In the genomic region with DNA sequence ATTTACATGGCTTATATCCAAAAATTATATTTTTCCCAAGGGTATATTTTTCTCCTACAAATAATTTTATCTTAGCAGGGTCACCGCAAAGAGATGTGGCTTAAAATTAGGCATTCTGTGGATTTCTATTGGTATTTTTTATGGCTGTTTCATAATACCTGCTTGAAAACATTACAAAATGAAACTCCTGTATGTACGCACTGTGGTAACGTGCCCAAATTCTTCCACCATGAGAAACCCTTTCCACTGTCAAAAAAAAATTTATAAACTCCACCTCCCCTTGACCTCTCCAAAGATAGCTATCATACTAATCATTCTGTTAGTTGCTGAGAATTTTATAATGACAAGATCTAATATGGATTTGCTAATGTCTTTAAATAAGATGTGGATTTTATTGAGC, we compare ENCODE assay signal across 15 cellular contexts.
DNase-seq lines count a peak whose midpoint lies in the region; ATAC-seq and TF ChIP-seq lines count a peak whose summit lies in the region.
"Had no signal": no experiment of that assay in that cellular context is flagged by ENCODE, and none has a peak within 500 bp of the region (broad histone marks: within the 10 kb centered on the region; RNA-seq: fewer than 3 reads in every experiment).

No MANE protein-coding gene starts in this region.

- H3K4me2 ChIP-seq in osteoblast (ENCODE audit: insufficient read depth, low read length), result peak overlapping the region; percentile 2
- H3K4me2 ChIP-seq: GM23338 had no signal

- H3K9me3 ChIP-seq in osteoblast (ENCODE audit: low read depth, low read length), result no peaks in the 10 kb centered on the region
- H3K9me3 ChIP-seq: tibial artery had no signal

- ATAC-seq in GM21367 (IDR thresholded peaks at IDR 0.05; ENCODE audit: unreplicated experiment) (no peak), GM21381 (IDR thresholded peaks at IDR 0.05; ENCODE audit: unreplicated experiment) (no peak)
- ATAC-seq: GM23338 had no signal

- H3K27me3 ChIP-seq in osteoblast (ENCODE audit: insufficient read depth, low read length), result no peaks in the 10 kb centered on the region
- H3K27me3 ChIP-seq: tibial artery had no signal

- no peaks in the 10 kb centered on the region for H3K36me3 ChIP-seq in osteoblast (ENCODE audit: insufficient read depth, low read length)
- H3K36me3 ChIP-seq: tibial artery had no signal

- TF ChIP-seq CTCF in osteoblast (IDR thresholded peaks at IDR 0.05; ENCODE audit: extremely low read depth, low read depth, low read length), result no peak

- peaks cover 48% of the 10 kb centered on the region for H4K20me1 ChIP-seq in osteoblast (ENCODE audit: insufficient read depth, low read length)

- DNase-seq in AG08395 (ENCODE audit: low spot score), result peak; percentile 39
- peak; percentile 47 for DNase-seq in RPMI7951 (ENCODE audit: low read depth)
- peak; percentile 80 for DNase-seq in fibroblast of gingiva (ENCODE audit: low read depth)
- DNase-seq in osteoblast (ENCODE audit: insufficient read length, low spot score, missing footprints), result no peak
- no peak for DNase-seq in NCI-H187 (lab: John Stamatoyannopoulos, UW)
- no peak for DNase-seq in posterior vena cava (ENCODE audit: low spot score)
- DNase-seq: ACHN; MV-4-11; naive B cell; NCI-H774; stimulated activated CD4-positive, alpha-beta T cell treated with anti-CD3 and anti-CD28 coated beads, Interleukin-2, amount 100 ng/mL, for 24 hours had no signal

- peaks cover 4% of the 10 kb centered on the region for H3K79me2 ChIP-seq in osteoblast (ENCODE audit: insufficient read depth, low read length)

- peak overlapping the region; percentile 57 for H3K27ac ChIP-seq in osteoblast (ENCODE audit: low read depth, low read length)

- no peak overlapping the region for H2AFZ ChIP-seq in osteoblast (ENCODE audit: low read length)
- H2AFZ ChIP-seq: GM23338 had no signal

- intact Hi-C loops in posterior vena cava (cut with DNase I), result no loop called here

- H3K4me1 ChIP-seq in osteoblast (ENCODE audit: insufficient read depth, low read length), result peaks cover 17% of the 10 kb centered on the region

- H3K4me3 ChIP-seq in osteoblast (ENCODE audit: insufficient read depth, low read length), result no peak overlapping the region
- H3K4me3 ChIP-seq: GM23338, tibial artery had no signal

Comparison
In these comparisons a context has a peak if more than half of its experiments do, and no peak if none do; other contexts are left out.
1. DNase-seq: peak in AG08395 (single experiment), RPMI7951 (single experiment) and fibroblast of gingiva (single experiment); none in osteoblast (single experiment), NCI-H187 (0 of 2) and posterior vena cava (single experiment).